In the genomic region with DNA sequence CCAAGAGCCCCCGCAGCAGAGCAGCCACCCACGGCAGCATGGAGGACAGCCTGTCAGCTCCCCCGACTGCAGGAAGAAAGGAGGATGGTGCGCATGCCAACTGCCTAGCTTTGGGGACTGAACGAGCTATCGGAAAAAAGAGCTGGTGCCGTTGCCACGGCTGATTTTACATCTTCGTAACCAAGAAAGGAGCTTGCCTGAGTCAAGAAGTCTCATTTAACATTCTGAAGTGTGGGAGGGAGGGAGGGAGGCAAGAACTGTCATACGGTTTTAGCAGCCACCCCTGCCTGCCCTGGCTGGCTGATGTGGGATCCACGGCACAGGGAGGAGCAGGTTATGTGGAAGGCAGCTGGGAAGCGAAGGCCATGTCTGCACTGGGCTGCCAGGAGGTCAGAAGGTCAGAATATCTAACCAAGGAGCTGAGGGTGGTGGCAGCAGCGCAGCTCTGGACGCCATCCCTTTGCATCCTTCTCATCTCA, we compare ENCODE assay signal across 22 cellular contexts.
DNase-seq lines count a peak whose midpoint lies in the region; ATAC-seq and TF ChIP-seq lines count a peak whose summit lies in the region.
"Had no signal": no experiment of that assay in that cellular context is flagged by ENCODE, and none has a peak within 500 bp of the region (broad histone marks: within the 10 kb centered on the region; RNA-seq: fewer than 3 reads in every experiment).

No MANE protein-coding gene starts in this region.

- H3K27me3 Mint-ChIP-seq in glutamatergic neuron (ENCODE audit: unreplicated experiment), result peaks cover 10% of the 10 kb centered on the region

- peaks cover 0 to 63% (median 14%) of the 10 kb centered on the region in 9 donors for H3K36me3 ChIP-seq in heart right ventricle
- peaks cover 0 to 25% of the 10 kb centered on the region in 2 donors for H3K36me3 ChIP-seq in vagina
- H3K36me3 ChIP-seq: cardiac muscle cell had no signal

- intact Hi-C loops in cardiac septum (cut with DNase I), result no loop called here
- intact Hi-C loops in heart right ventricle (cut with DNase I), result no loop called here
- intact Hi-C loops in vagina (cut with DNase I), result no loop called here

- no peak overlapping the region for H3K4me3 ChIP-seq in heart right ventricle
- no peak overlapping the region for H3K4me3 ChIP-seq in vagina
- H3K4me3 ChIP-seq: A549, cardiac muscle cell, lung, stomach, tibial nerve had no signal

- no peak overlapping the region for H3K27ac ChIP-seq in heart right ventricle
- no peak overlapping the region for H3K27ac ChIP-seq in vagina
- H3K27ac ChIP-seq: A549, cardiac muscle cell, neutrophil, stomach, tibial nerve, VCaP had no signal

- peak overlapping the region; percentile 78 for H3K27ac Mint-ChIP-seq in glutamatergic neuron (ENCODE audit: unreplicated experiment)
- H3K27ac Mint-ChIP-seq: activated naive CD4-positive, alpha-beta T cell treated with anti-CD3 and anti-CD28 coated beads for 36 hours; T-helper 2 cell treated with Interferon-gamma antibody and Interleukin-4, amounts not matched to agents 5 μg/mL and 100 μg/mL, for 36 hours had no signal

- no peak for ATAC-seq in heart right ventricle
- ATAC-seq: A549 had no signal

- H3K27me3 ChIP-seq in heart right ventricle (no peaks in the 10 kb centered on the region), vagina (no peaks in the 10 kb centered on the region)
- H3K27me3 ChIP-seq: cardiac muscle cell, neutrophil, stomach, tibial nerve had no signal

- no peak for TF ChIP-seq POLR2A in vagina (IDR thresholded peaks at IDR 0.05)

- H3K36me3 Mint-ChIP-seq in glutamatergic neuron (ENCODE audit: unreplicated experiment), result no peaks in the 10 kb centered on the region

- H3K4me1 Mint-ChIP-seq in glutamatergic neuron (ENCODE audit: low read depth, unreplicated experiment), result peaks cover 54% of the 10 kb centered on the region

- DNase-seq in cardiac septum (ENCODE audit: low spot score), result peak; percentile 68
- no peak for DNase-seq in heart right ventricle
- no peak for DNase-seq in glutamatergic neuron
- DNase-seq in occipital lobe (lab: John Stamatoyannopoulos, UW), result peak; percentile 71
- DNase-seq in vagina (ENCODE audit: extremely low spot score in 2 of 2), result peak; percentile 60 to 70
- DNase-seq in amniotic stem cell (lab: John Stamatoyannopoulos, UW), result no peak
- no peak for DNase-seq in germinal center (ENCODE audit: low spot score)
- no peak for DNase-seq in mucosa of gallbladder (ENCODE audit: low spot score)
- DNase-seq: activated CD4-positive, alpha-beta T cell treated with anti-CD3 and anti-CD28 coated beads for 48 hours; activated naive CD4-positive, alpha-beta T cell treated with anti-CD3 and anti-CD28 coated beads for 36 hours; AML-193; dermis blood vessel endothelial cell; NCI-H524 treated with DMSO at 0.1 percent for 48 hours; NK-92 treated with Interleukin-12 subunit alpha and Interleukin-12 subunit beta, amount 100 ng/mL, for 24 hours; stomach had no signal

- H3K4me1 ChIP-seq in heart right ventricle (peaks cover 3 to 56% (median 25%) of the 10 kb centered on the region in 9 donors), vagina (no peaks in the 10 kb centered on the region)
- H3K4me1 ChIP-seq: A549 had no signal

- peaks cover 20% of the 10 kb centered on the region for H3K9me3 Mint-ChIP-seq in glutamatergic neuron (ENCODE audit: unreplicated experiment)
- H3K9me3 Mint-ChIP-seq: activated naive CD4-positive, alpha-beta T cell treated with anti-CD3 and anti-CD28 coated beads for 36 hours; T-helper 2 cell treated with Interferon-gamma antibody and Interleukin-4, amounts not matched to agents 5 μg/mL and 100 μg/mL, for 36 hours had no signal

- WGBS in heart right ventricle, 2 donors, result 91 to 94% methylated on average over 14 of the region's 14 CpGs

- peak overlapping the region; percentile 68 for H3K4me3 Mint-ChIP-seq in glutamatergic neuron (ENCODE audit: unreplicated experiment)
- H3K4me3 Mint-ChIP-seq: activated naive CD4-positive, alpha-beta T cell treated with anti-CD3 and anti-CD28 coated beads for 36 hours; T-helper 2 cell treated with Interferon-gamma antibody and Interleukin-4, amounts not matched to agents 5 μg/mL and 100 μg/mL, for 36 hours had no signal

- TF ChIP-seq CTCF in heart right ventricle (IDR thresholded peaks at IDR 0.05) (no peak), glutamatergic neuron (IDR thresholded peaks at IDR 0.05; ENCODE audit: partially characterized antibody, unreplicated experiment) (no peak), vagina (IDR thresholded peaks at IDR 0.05) (no peak)

- H3K9me3 ChIP-seq in heart right ventricle (no peaks in the 10 kb centered on the region), vagina (no peaks in the 10 kb centered on the region)
- H3K9me3 ChIP-seq: A549, neutrophil, stomach, tibial nerve had no signal

Comparison
In these comparisons a context has a peak if more than half of its experiments do, and no peak if none do; other contexts are left out.
1. DNase-seq: peak in cardiac septum (single experiment), occipital lobe (single experiment) and vagina (2 of 2); none in heart right ventricle (0 of 2), glutamatergic neuron (single experiment), amniotic stem cell (single experiment), germinal center (single experiment) and mucosa of gallbladder (single experiment).